Comparison of ENCODE assay signal across 8 cellular contexts in genomic region chr14:89417111-89417468, GRCh38. TPM values are rescaled to one million over a fixed set of nuclear protein-coding genes. Genes with fewer than 3 reads are reported as not detected.
DNase-seq lines count a peak whose midpoint lies in the region; ATAC-seq and TF ChIP-seq lines count a peak whose summit lies in the region.

A gene with protein sequence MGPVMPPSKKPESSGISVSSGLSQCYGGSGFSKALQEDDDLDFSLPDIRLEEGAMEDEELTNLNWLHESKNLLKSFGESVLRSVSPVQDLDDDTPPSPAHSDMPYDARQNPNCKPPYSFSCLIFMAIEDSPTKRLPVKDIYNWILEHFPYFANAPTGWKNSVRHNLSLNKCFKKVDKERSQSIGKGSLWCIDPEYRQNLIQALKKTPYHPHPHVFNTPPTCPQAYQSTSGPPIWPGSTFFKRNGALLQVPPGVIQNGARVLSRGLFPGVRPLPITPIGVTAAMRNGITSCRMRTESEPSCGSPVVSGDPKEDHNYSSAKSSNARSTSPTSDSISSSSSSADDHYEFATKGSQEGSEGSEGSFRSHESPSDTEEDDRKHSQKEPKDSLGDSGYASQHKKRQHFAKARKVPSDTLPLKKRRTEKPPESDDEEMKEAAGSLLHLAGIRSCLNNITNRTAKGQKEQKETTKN (minus strand): TSS chr14:89417233. CDS start chr14:89412476, 4,757 bp downstream.

- H3K36me3 Mint-ChIP-seq in MCF 10A (ENCODE audit: insufficient read depth, unreplicated experiment): peaks cover 5% of the 10 kb centered on the region

- H3K27me3 ChIP-seq in iPS-20b (ENCODE audit: insufficient read depth, low read length): no peaks in the 10 kb centered on the region

- H3K4me3 ChIP-seq in iPS-20b (ENCODE audit: low read length) (peak within 1 kb of the TSS; percentile 74), skin epidermis (peak within 1 kb of the TSS; percentile 71 to 97 (median 87))

- peaks cover 21% of the 10 kb centered on the region for H3K4me1 Mint-ChIP-seq in MCF 10A (ENCODE audit: insufficient read depth, unreplicated experiment)

- intact Hi-C loops in MCF 10A (cut with micrococcal nuclease): loop anchor here (2.0 to 5.0 kb wide), 7 partner anchors 92 to 500 kb away; no protein-coding TSS in a partner anchor

- peak within 1 kb of the TSS; percentile 91; the same call in 1 of the 2 replicates for H3K9ac ChIP-seq in iPS-20b (ENCODE audit: low read depth, low read length)

- peak; percentile 90 for DNase-seq in NCI-H2171 treated with DMSO at 0.1 percent for 48 hours (lab: John Stamatoyannopoulos, UW)
- DNase-seq in MCF 10A (ENCODE audit: unreplicated experiment): peak; percentile 89

- H3K36me3 ChIP-seq in iPS-20b (ENCODE audit: insufficient read depth, low read depth, low read length): peaks cover 35% of the 10 kb centered on the region

- no peaks in the 10 kb centered on the region; the same call in 1 of the 2 replicates for H3K9me3 ChIP-seq in iPS-20b (ENCODE audit: insufficient read depth, low read depth, low read length)

- no peaks in the 10 kb centered on the region for H3K9me3 Mint-ChIP-seq in MCF 10A (ENCODE audit: unreplicated experiment)

- H3K4me1 ChIP-seq in iPS-20b (ENCODE audit: insufficient read depth, low read length): peaks cover 18% of the 10 kb centered on the region

- peak within 1 kb of the TSS; percentile 82 for H3K27ac Mint-ChIP-seq in MCF 10A (ENCODE audit: low read depth, unreplicated experiment)

- TF ChIP-seq CTCF in 22Rv1 (IDR thresholded peaks at IDR 0.05): no peak
- TF ChIP-seq CTCF in VCaP (conservative IDR thresholded peaks at IDR 0.05): no peak
- no peak for TF ChIP-seq CTCF in MCF 10A (IDR thresholded peaks at IDR 0.05; ENCODE audit: unreplicated experiment)

- H3K27me3 Mint-ChIP-seq in MCF 10A (ENCODE audit: insufficient read depth, unreplicated experiment): no peaks in the 10 kb centered on the region

- peak within 1 kb of the TSS; percentile 90 for H3K4me3 Mint-ChIP-seq in MCF 10A (ENCODE audit: unreplicated experiment)

- POLR2A ChIA-PET in MCF 10A (lab: Yijun Ruan, JAX): interaction anchor here (1.2 kb wide), 1 partner anchor 63 kb away, joined by 5 read pairs; no protein-coding TSS in a partner anchor

- no TSS peak for BruUV-seq in MCF 10A (replicated peaks; lab: Mats Ljungman, UMichigan)

- CTCF ChIA-PET in MCF 10A (lab: Yijun Ruan, JAX): no interaction called here

- peak; percentile 24 for ATAC-seq in GM18519 (IDR thresholded peaks at IDR 0.05; ENCODE audit: low FRiP score, unreplicated experiment)
- peak; percentile 41 for ATAC-seq in HG03066 (IDR thresholded peaks at IDR 0.05; ENCODE audit: low read depth, unreplicated experiment)

- peak within 1 kb of the TSS; percentile 60 for H3K27ac ChIP-seq in 22Rv1
- H3K27ac ChIP-seq in VCaP: peak within 1 kb of the TSS; percentile 98
- peak within 1 kb of the TSS; percentile 91 for H3K27ac ChIP-seq in iPS-20b (ENCODE audit: low read length)
- H3K27ac ChIP-seq in skin epidermis: peak within 1 kb of the TSS; percentile 83 to 99 (median 97)

RNA-seq across cellular contexts. Expression of the gene that starts here (rescaled TPM):
- 25.8 and 27.1 TPM in 2 replicates for total RNA-seq in MCF 10A (2022)

Comparison
In these comparisons a context has a peak if more than half of its experiments do, and no peak if none do; other contexts are left out.
1. Peak in every context shown above with its lines: DNase-seq, ATAC-seq, H3K4me3 ChIP-seq and H3K27ac ChIP-seq.